ENCODE assay signal across 21 cellular contexts in the genomic region with DNA sequence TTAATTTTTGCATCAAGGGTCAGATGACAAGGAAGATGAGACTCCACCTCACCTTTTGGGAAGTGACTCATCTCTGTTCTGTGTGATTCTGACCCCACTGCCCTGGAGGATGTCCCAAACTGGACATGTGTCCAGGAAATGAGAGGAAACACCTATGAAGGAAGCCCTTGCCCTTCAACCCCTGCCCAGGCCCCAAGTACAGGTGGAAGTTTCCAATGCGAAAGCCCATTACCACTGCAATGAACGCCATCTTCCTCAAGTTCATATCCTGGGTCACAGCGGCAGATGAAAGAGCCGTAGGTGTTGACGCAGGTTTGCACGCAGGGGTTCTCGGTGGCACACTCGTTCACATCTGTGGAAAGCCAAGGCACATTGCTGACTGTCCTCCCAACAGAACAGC. TPM values are rescaled to one million over a fixed set of nuclear protein-coding genes. Genes with fewer than 3 reads are reported as not detected.
DNase-seq lines count a peak whose midpoint lies in the region; ATAC-seq and TF ChIP-seq lines count a peak whose summit lies in the region.
"Had no signal": no experiment of that assay in that cellular context is flagged by ENCODE, and none has a peak within 500 bp of the region (broad histone marks: within the 10 kb centered on the region; RNA-seq: fewer than 3 reads in every experiment).

No MANE protein-coding gene starts in this region.

- ATAC-seq in aorta (ENCODE audit: low FRiP score) = no peak
- ATAC-seq in GM21619 (IDR thresholded peaks at IDR 0.05; ENCODE audit: unreplicated experiment) = no peak
- ATAC-seq: GM12878, GM23338, HCT116 had no signal

- H3K4me2 ChIP-seq in neural progenitor cell = no peak overlapping the region
- H3K4me2 ChIP-seq: BLaER1, GM23338 had no signal

- DNase-seq in breast epithelium (ENCODE audit: low spot score in 2 of 2) (no peak), MCF 10A (ENCODE audit: unreplicated experiment) (no peak), ascending aorta (ENCODE audit: low spot score in 2 of 2) (no peak), neural progenitor cell (ENCODE audit: low spot score) (no peak), aorta (no peak), SJCRH30 (no peak)
- DNase-seq: CD4-positive, alpha-beta T cell; CD8-positive, alpha-beta memory T cell; DMS 273 treated with DMSO at 0.1 percent for 48 hours; DMS79; EL; GDM1; H9 had no signal

- no peaks in the 10 kb centered on the region for H3K36me3 ChIP-seq in breast epithelium
- H3K36me3 ChIP-seq in ascending aorta = peaks cover 35 to 57% of the 10 kb centered on the region in 2 donors
- H3K36me3 ChIP-seq in neural progenitor cell = no peaks in the 10 kb centered on the region
- H3K36me3 ChIP-seq in aorta (ENCODE audit: control insufficient read depth in 1 of 2, insufficient read depth in 2 of 2, low read length in 1 of 2) = peaks cover 2 to 4% of the 10 kb centered on the region in 2 donors
- no peaks in the 10 kb centered on the region; the same call in 1 of the 2 replicates for H3K36me3 ChIP-seq in SJCRH30
- H3K36me3 ChIP-seq: BLaER1 had no signal

- H3K4me1 Mint-ChIP-seq in MCF 10A (ENCODE audit: insufficient read depth, unreplicated experiment) (no peaks in the 10 kb centered on the region), neural progenitor cell (peaks cover 21% of the 10 kb centered on the region)
- H3K4me1 Mint-ChIP-seq: B cell, GM23338 had no signal

- intact Hi-C loops in breast epithelium (cut with DNase I; ENCODE audit: low total_unique reads) = no loop called here
- intact Hi-C loops in MCF 10A (cut with micrococcal nuclease) = no loop called here
- intact Hi-C loops in ascending aorta (cut with DNase I) = no loop called here
- intact Hi-C loops in aorta (cut with DNase I) = no loop called here

- POLR2A ChIA-PET in MCF 10A (lab: Yijun Ruan, JAX) = no interaction called here

- H4K20me1 ChIP-seq in neural progenitor cell (ENCODE audit: low read depth) = no peaks in the 10 kb centered on the region
- H4K20me1 ChIP-seq: BLaER1 had no signal

- CTCF ChIA-PET in MCF 10A (lab: Yijun Ruan, JAX) = no interaction called here

- H3K9me3 ChIP-seq in breast epithelium (no peaks in the 10 kb centered on the region), ascending aorta (no peaks in the 10 kb centered on the region), neural progenitor cell (ENCODE audit: low read depth) (no peaks in the 10 kb centered on the region), aorta (ENCODE audit: control insufficient read depth, low read length) (no peaks in the 10 kb centered on the region), SJCRH30 (replicated peaks) (no peaks in the 10 kb centered on the region)
- H3K9me3 ChIP-seq: BLaER1 had no signal

- H3K4me3 Mint-ChIP-seq in MCF 10A (ENCODE audit: unreplicated experiment) = no peak overlapping the region
- peak overlapping the region; percentile 27 for H3K4me3 Mint-ChIP-seq in neural progenitor cell
- H3K4me3 Mint-ChIP-seq: B cell; CD4-positive, alpha-beta T cell; GM23338; H9 had no signal

- peaks cover 9 to 29% of the 10 kb centered on the region in 2 donors for H3K4me1 ChIP-seq in breast epithelium
- H3K4me1 ChIP-seq in ascending aorta = peaks cover 29 to 73% of the 10 kb centered on the region in 2 donors
- H3K4me1 ChIP-seq in neural progenitor cell = peaks cover 10% of the 10 kb centered on the region
- peaks cover 3 to 6% of the 10 kb centered on the region in 2 donors for H3K4me1 ChIP-seq in aorta (ENCODE audit: control insufficient read depth in 1 of 2, insufficient read depth in 2 of 2, low read length in 2 of 2)
- H3K4me1 ChIP-seq in SJCRH30 = peaks cover 42% of the 10 kb centered on the region
- H3K4me1 ChIP-seq: BLaER1 had no signal

- no peak overlapping the region for H3K9ac ChIP-seq in neural progenitor cell
- H3K9ac ChIP-seq: BLaER1 had no signal

- no peak for TF ChIP-seq POLR2A in breast epithelium (IDR thresholded peaks at IDR 0.05)

- no peak overlapping the region for H2AFZ ChIP-seq in neural progenitor cell (replicated peaks)
- H2AFZ ChIP-seq: GM23338 had no signal

- peaks cover 6% of the 10 kb centered on the region for H3K36me3 Mint-ChIP-seq in MCF 10A (ENCODE audit: insufficient read depth, unreplicated experiment)
- no peaks in the 10 kb centered on the region for H3K36me3 Mint-ChIP-seq in neural progenitor cell
- H3K36me3 Mint-ChIP-seq: CD8-positive, alpha-beta memory T cell had no signal

- H3K27me3 Mint-ChIP-seq in MCF 10A (ENCODE audit: insufficient read depth, unreplicated experiment) = no peaks in the 10 kb centered on the region
- H3K27me3 Mint-ChIP-seq in neural progenitor cell (ENCODE audit: insufficient read depth, low read depth) = peaks cover 3% of the 10 kb centered on the region
- H3K27me3 Mint-ChIP-seq: B cell; CD4-positive, alpha-beta T cell; CD8-positive, alpha-beta memory T cell had no signal

- WGBS in aorta, 2 donors = 89 to 92% methylated on average over 8 of the region's 8 CpGs

- no peaks in the 10 kb centered on the region for H3K79me2 ChIP-seq in neural progenitor cell (ENCODE audit: low read depth)

- no peaks in the 10 kb centered on the region for H3F3A ChIP-seq in neural progenitor cell (ENCODE audit: low read depth)

- no peak for TF ChIP-seq CTCF in breast epithelium (IDR thresholded peaks at IDR 0.05)
- TF ChIP-seq CTCF in MCF 10A (IDR thresholded peaks at IDR 0.05; ENCODE audit: unreplicated experiment) = no peak
- TF ChIP-seq CTCF in ascending aorta (IDR thresholded peaks at IDR 0.05) = no peak
- TF ChIP-seq CTCF in neural progenitor cell (IDR thresholded peaks at IDR 0.05) = no peak

- peak overlapping the region; percentile 42 to 67 for H3K27ac ChIP-seq in breast epithelium
- peak overlapping the region; percentile 80 to 91 for H3K27ac ChIP-seq in ascending aorta
- H3K27ac ChIP-seq in neural progenitor cell = no peak overlapping the region
- peak overlapping the region; percentile 13 to 38 for H3K27ac ChIP-seq in aorta (ENCODE audit: low read depth in 1 of 2, low read length in 2 of 2)
- no peak overlapping the region for H3K27ac ChIP-seq in SJCRH30
- H3K27ac ChIP-seq: 22Rv1, BLaER1, C4-2B had no signal

- no TSS peak for BruUV-seq in MCF 10A (replicated peaks; lab: Mats Ljungman, UMichigan)

- H3K4me3 ChIP-seq in breast epithelium = no peak overlapping the region
- no peak overlapping the region for H3K4me3 ChIP-seq in ascending aorta
- no peak overlapping the region for H3K4me3 ChIP-seq in neural progenitor cell
- no peak overlapping the region for H3K4me3 ChIP-seq in aorta (ENCODE audit: low read length in 2 of 2)
- H3K4me3 ChIP-seq in SJCRH30 = no peak overlapping the region
- H3K4me3 ChIP-seq: BLaER1, GM12878, GM23338 had no signal

- H3K27me3 ChIP-seq in breast epithelium (no peaks in the 10 kb centered on the region), ascending aorta (no peaks in the 10 kb centered on the region), neural progenitor cell (no peaks in the 10 kb centered on the region), aorta (ENCODE audit: control insufficient read depth in 1 of 2, insufficient read depth in 2 of 2, low read length in 1 of 2) (no peaks in the 10 kb centered on the region), SJCRH30 (no peaks in the 10 kb centered on the region)
- H3K27me3 ChIP-seq: BLaER1 had no signal

- H3K27ac Mint-ChIP-seq in MCF 10A (ENCODE audit: low read depth, unreplicated experiment) (no peak overlapping the region), neural progenitor cell (no peak overlapping the region)
- H3K27ac Mint-ChIP-seq: B cell; CD4-positive, alpha-beta T cell; GM23338; H9 had no signal

- H3K9me3 Mint-ChIP-seq in MCF 10A (ENCODE audit: unreplicated experiment) = no peaks in the 10 kb centered on the region
- H3K9me3 Mint-ChIP-seq in neural progenitor cell = no peaks in the 10 kb centered on the region
- H3K9me3 Mint-ChIP-seq: CD4-positive, alpha-beta T cell; CD8-positive, alpha-beta memory T cell; GM23338; H9 had no signal

RNA-seq across cellular contexts. Expression of gene TC2N, which starts 19.6 kb away (rescaled TPM):
- 100 to 1,000 TPM in 2 of 3 donors, 10 to 100 TPM in 1; 36.6 to 169 (median 166) TPM for total RNA-seq in breast epithelium
- total RNA-seq in MCF 10A (2022) = 11.8 and 12.6 TPM in 2 replicates
- 37.8 TPM for total RNA-seq in ascending aorta
- total RNA-seq in neural progenitor cell (ENCODE audit: low replicate concordance) = 3.8 and 5.8 TPM in 2 replicates
- total RNA-seq in aorta = 100 to 1,000 TPM; 126 to 284 TPM
- polyA plus RNA-seq in aorta = 10 to 100 TPM; 50.7 to 66.4 TPM
- 0.26 and 0.41 TPM in 2 replicates for total RNA-seq in SJCRH30 (2014; rRNA removed; shearing (Covaris generic))

Comparison
In these comparisons a context has a peak if more than half of its experiments do, and no peak if none do; other contexts are left out.
1. H3K27ac ChIP-seq: peak in breast epithelium (2 of 2), ascending aorta (2 of 2) and aorta (2 of 2); none in neural progenitor cell (single experiment) and SJCRH30 (single experiment).